ENCODE assay signal across 1 cellular context in genomic region chr10:73785221-73785720, GRCh38.
A peak's percentile ranks its signal among the peaks of the same experiment; 100 is the strongest.
TF ChIP-seq lines count a peak whose summit lies in the region.

Gene ZSWIM8, plus strand, starts transcription at chr10:73785606. Its CDS starts 273 bp downstream, at chr10:73785879.

TF ChIP-seq in SK-N-SH, 30 proteins besides CTCF, POLR2A, EP300 and RAD21 (continued from another document):
- peak; percentile 84; the same call in 1 of the 2 replicates for TF ChIP-seq YY1 (IDR thresholded peaks at IDR 0.05; ENCODE audit: low read depth)
- peak; percentile 88 for TF ChIP-seq USF1 (IDR thresholded peaks at IDR 0.05; ENCODE audit: borderline replicate concordance, low read depth)
- no peak for TF ChIP-seq JUND (IDR thresholded peaks at IDR 0.05)
- TF ChIP-seq GABPA (IDR thresholded peaks at IDR 0.05; ENCODE audit: low read depth): peak; percentile 90
- TF ChIP-seq SIN3A (IDR thresholded peaks at IDR 0.05; ENCODE audit: borderline replicate concordance, low read depth, low read length): peak; percentile 89
- TF ChIP-seq CHD2 (IDR thresholded peaks at IDR 0.05; ENCODE audit: low read length, partially characterized antibody): peak; percentile 65
- peak; percentile 50; the same call in 1 of the 2 replicates for TF ChIP-seq USF2 (IDR thresholded peaks at IDR 0.05; ENCODE audit: borderline replicate concordance, low read depth, low read length)
- 0 out of 2 replicates have a peak, but pooled peaks have one; percentile 35 for TF ChIP-seq ZBTB33 (IDR thresholded peaks at IDR 0.05; ENCODE audit: borderline replicate concordance, low read depth)
- 0 out of 2 replicates have a peak, but pooled peaks have one; percentile 1 for TF ChIP-seq RFX5 (IDR thresholded peaks at IDR 0.05; ENCODE audit: low read length)
